Comparison of ENCODE assay signal across 8 cellular contexts in the genomic region with DNA sequence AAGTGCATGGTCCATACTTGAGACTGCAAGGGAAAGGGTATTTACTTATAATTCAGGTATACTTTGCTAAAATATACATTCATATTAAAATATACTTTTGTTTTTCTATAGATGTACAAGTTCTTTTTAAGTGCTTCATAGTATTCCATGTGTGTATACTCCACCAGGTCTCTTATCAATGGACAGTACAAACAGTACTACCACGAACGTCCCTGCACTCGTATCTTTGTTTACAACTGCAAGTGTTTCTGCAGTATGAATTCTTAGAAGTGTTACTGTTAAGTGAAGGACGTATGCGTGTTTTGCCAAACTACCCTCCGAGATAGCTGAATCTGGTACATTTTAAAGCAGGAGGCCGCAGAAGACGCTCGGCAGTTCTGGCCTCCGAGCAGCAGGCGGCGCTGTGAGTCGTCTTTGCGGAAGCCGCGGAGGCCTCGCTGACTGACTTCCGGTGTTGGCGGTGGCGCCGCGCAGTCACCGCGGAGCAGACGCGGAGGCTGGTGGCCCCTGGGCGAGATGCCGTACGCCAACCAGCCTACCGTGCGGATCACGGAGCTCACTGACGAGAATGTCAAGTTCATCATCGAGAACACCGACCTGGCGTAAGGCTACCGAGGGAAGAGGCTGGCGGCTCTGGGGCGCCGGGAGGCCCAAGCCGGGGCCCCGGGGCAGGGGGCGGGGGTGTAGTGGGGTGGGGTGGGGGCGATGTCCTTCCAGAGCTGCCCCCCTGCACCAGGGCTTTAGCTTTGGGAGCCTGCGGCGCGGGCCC.
DNase-seq lines count a peak whose midpoint lies in the region; ATAC-seq and TF ChIP-seq lines count a peak whose summit lies in the region.

TSS of gene POLR2C (plus strand) at position 471 of the 769 bp plus-strand sequence. CDS start at position 517, 46 bp downstream.

- H3K4me1 ChIP-seq in neuron (ENCODE audit: insufficient read depth, low read length) (peaks cover 7% of the 10 kb centered on the region), subcutaneous abdominal adipose tissue (ENCODE audit: control insufficient read depth in 5 of 5, insufficient read depth in 5 of 5, low read length in 5 of 5) (peaks cover 8 to 26% (median 19%) of the 10 kb centered on the region in 5 donors)

- ATAC-seq in GM21825 (IDR thresholded peaks at IDR 0.05; ENCODE audit: unreplicated experiment): peak; percentile 87

- H3K27me3 ChIP-seq in neuron (ENCODE audit: insufficient read depth, low read length) (no peaks in the 10 kb centered on the region), subcutaneous abdominal adipose tissue (ENCODE audit: control insufficient read depth in 5 of 5, insufficient read depth in 4 of 5, low read length in 5 of 5) (no peaks in the 10 kb centered on the region)

- no peak within 1 kb of the TSS for H2AFZ ChIP-seq in neuron (ENCODE audit: low read depth, low read length)

- TF ChIP-seq CTCF in foreskin fibroblast (IDR thresholded peaks at IDR 0.05; ENCODE audit: low read depth, low read length): peak; percentile 79

- H3K9ac ChIP-seq in subcutaneous abdominal adipose tissue (ENCODE audit: low read length in 5 of 5): peak within 1 kb of the TSS; percentile 83 to 97 (median 85)

- H3K27ac ChIP-seq in subcutaneous abdominal adipose tissue (ENCODE audit: low read depth, low read length): peak within 1 kb of the TSS; percentile 65

- DNase-seq in ELF-1 (ENCODE audit: low read depth, low spot score) (peak; percentile 92), Kasumi-1 (lab: John Stamatoyannopoulos, UW) (peak; percentile 80 to 88), SHP77 treated with DMSO at 0.1 percent for 48 hours (lab: John Stamatoyannopoulos, UW) (peak; percentile 50), activated gamma-delta T cell (lab: John Stamatoyannopoulos, UW) (peak; percentile 82), foreskin fibroblast (peak; percentile 83 to 95)

- H3K9me3 ChIP-seq in neuron (ENCODE audit: low read length): no peaks in the 10 kb centered on the region
- no peaks in the 10 kb centered on the region for H3K9me3 ChIP-seq in subcutaneous abdominal adipose tissue (ENCODE audit: control insufficient read depth in 5 of 5, low read length in 5 of 5)

- peak within 1 kb of the TSS; percentile 93 to 94 for H3K4me3 ChIP-seq in foreskin fibroblast (ENCODE audit: low read depth in 1 of 2, low read length in 2 of 2)
- peak within 1 kb of the TSS; percentile 89 for H3K4me3 ChIP-seq in neuron (ENCODE audit: low read length)
- H3K4me3 ChIP-seq in subcutaneous abdominal adipose tissue (ENCODE audit: low read depth in 1 of 5, low read length in 5 of 5): peak within 1 kb of the TSS; percentile 83 to 97 (median 92)

- H3K36me3 ChIP-seq in neuron (ENCODE audit: insufficient read depth, low read length) (peaks cover 65% of the 10 kb centered on the region), subcutaneous abdominal adipose tissue (ENCODE audit: control insufficient read depth in 5 of 5, insufficient read depth in 5 of 5, low read length in 5 of 5) (peaks cover 29 to 73% (median 66%) of the 10 kb centered on the region in 5 donors)

Comparison
In these comparisons a context has a peak if more than half of its experiments do, and no peak if none do; other contexts are left out.
1. Peak in every context shown above with its lines: DNase-seq, ATAC-seq, H3K4me3 ChIP-seq and H3K27ac ChIP-seq.